In genomic region chr1:211287218-211287617, GRCh38 we compare ENCODE assay signal across 15 cellular contexts.
"Had no signal": no experiment of that assay in that cellular context is flagged by ENCODE, and none has a peak within 500 bp of the region (broad histone marks: within the 10 kb centered on the region; RNA-seq: fewer than 3 reads in every experiment).

No MANE protein-coding gene starts in this region.

- H3K4me1 ChIP-seq: lower lobe of right lung, prostate gland, suprapubic skin had no signal

- DNase-seq: activated CD4-positive, alpha-beta T cell treated with anti-CD3 and anti-CD28 coated beads for 4 hours; activated naive CD4-positive, alpha-beta T cell treated with Interleukin-2 at 50 U/mL for 16 hours; erythroblast; lower lobe of right lung; naive B cell; stimulated activated CD4-positive, alpha-beta T cell treated with anti-CD3 and anti-CD28 coated beads, Interleukin-12 subunit alpha, Interleukin-12 subunit beta, amount 100 ng/mL, for 4 hours; stimulated activated naive CD4-positive, alpha-beta T cell treated with Interleukin-2 at 50 U/mL for 16 hours; T1000; WERI-Rb-1 had no signal

- H3K9me3 ChIP-seq: lower lobe of right lung, neutrophil, prostate gland, suprapubic skin had no signal

- H3K27ac ChIP-seq: cardiac muscle cell, coronary artery, lower lobe of right lung, neutrophil, prostate gland, suprapubic skin, WERI-Rb-1 had no signal

- H3K4me3 ChIP-seq: cardiac muscle cell, coronary artery, lower lobe of right lung, prostate gland, suprapubic skin had no signal

- ATAC-seq: lower lobe of right lung, sciatic nerve had no signal

- H3K27me3 ChIP-seq: cardiac muscle cell, neutrophil, suprapubic skin had no signal
